Comparison of ENCODE assay signal across 8 cellular contexts in the genomic region with DNA sequence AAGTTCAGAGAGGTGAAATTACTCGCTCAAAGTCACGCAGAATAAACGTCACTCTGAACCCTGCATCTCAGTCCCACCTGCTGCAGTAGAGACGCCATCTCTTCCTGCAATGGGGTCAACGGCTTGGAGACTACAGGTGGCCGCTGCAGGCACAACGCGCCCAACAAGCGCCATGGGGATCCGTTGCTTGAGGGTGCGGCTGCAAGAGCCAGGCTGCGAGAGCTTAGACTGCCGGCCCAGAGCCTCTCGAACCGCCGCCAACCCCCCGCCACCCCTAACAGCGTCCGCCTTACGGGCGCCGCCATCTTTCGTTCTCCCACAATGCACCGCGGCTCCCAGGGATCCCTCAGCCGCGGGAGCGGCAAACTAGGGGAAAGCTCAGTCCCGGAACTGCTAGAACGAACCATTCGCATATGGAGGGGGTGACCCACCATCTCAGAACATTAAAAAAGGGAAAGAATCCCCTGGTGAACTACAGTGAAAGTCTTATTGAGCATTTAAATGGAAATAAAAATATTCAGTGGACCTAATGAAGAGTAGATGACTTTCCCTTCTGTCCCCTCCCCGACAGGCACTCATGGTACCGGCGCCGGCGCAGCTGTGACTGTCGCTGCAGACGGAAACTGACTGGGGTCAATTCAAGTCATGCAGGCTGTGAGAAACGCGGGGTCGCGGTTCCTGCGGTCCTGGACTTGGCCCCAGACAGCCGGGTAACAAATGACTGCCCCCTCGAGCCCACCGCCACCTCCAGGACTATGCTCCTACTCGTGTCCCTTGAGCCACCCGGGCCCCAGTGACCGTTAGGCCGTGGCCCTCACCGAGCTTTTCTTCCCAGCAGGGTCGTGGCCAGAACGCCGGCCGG. TPM values are rescaled to one million over a fixed set of nuclear protein-coding genes. Genes with fewer than 3 reads are reported as not detected.
DNase-seq lines count a peak whose midpoint lies in the region; TF ChIP-seq lines count a peak whose summit lies in the region.

A gene (minus strand): TSS at position 316 of the 862 bp plus-strand sequence. CDS start 11 bp downstream, at position 305.
A gene (plus strand): TSS at position 636 of the 862 bp plus-strand sequence. CDS start 10 bp downstream, at position 646.

- H3F3A ChIP-seq in MM.1S (ENCODE audit: insufficient read depth, low read length), result no peaks in the 10 kb centered on the region

- H3K27me3 ChIP-seq in MM.1S (replicated peaks; ENCODE audit: insufficient read depth, low read length) (no peaks in the 10 kb centered on the region), stomach smooth muscle (ENCODE audit: control insufficient read depth in 1 of 2, insufficient read depth in 2 of 2, low read length in 2 of 2) (no peaks in the 10 kb centered on the region)

- no peaks in the 10 kb centered on the region for H3K9me3 ChIP-seq in MM.1S (replicated peaks; ENCODE audit: insufficient read depth, low read length)
- no peaks in the 10 kb centered on the region for H3K9me3 ChIP-seq in stomach smooth muscle (ENCODE audit: control insufficient read depth in 2 of 2, low read length in 2 of 2)

- H3K4me3 Mint-ChIP-seq in neural crest cell, result peak within 1 kb of the TSS; percentile 97

- H3K9ac ChIP-seq in MM.1S (ENCODE audit: low read length), result peak within 1 kb of the TSS; percentile 77
- H3K9ac ChIP-seq in stomach smooth muscle (ENCODE audit: low read length in 2 of 2), result peak within 1 kb of the TSS; percentile 83 to 97

- DNase-seq in GDM1 (lab: John Stamatoyannopoulos, UW) (peak; percentile 81), HCEC 1CT (peak; percentile 86), MM.1S (peak; percentile 89), SIG-M5 treated with dmso at 0.1 percent for 504 hours (lab: John Stamatoyannopoulos, UW; ENCODE audit: unreplicated experiment) (peak; percentile 92), activated gamma-delta T cell treated with Interleukin-2 at 50 U/mL for 16 hours (peak; percentile 89), foreskin fibroblast (peak; percentile 78 to 95), neural crest cell (ENCODE audit: low read depth, low spot score) (peak; percentile 87)

- H3K27ac Mint-ChIP-seq in neural crest cell (ENCODE audit: unreplicated experiment), result peak within 1 kb of the TSS; percentile 100

- no peaks in the 10 kb centered on the region for H3K9me2 ChIP-seq in MM.1S (replicated peaks; ENCODE audit: insufficient read depth, low read length)

- peak within 1 kb of the TSS; percentile 88 for H3K4me2 ChIP-seq in MM.1S (ENCODE audit: low read depth, low read length)

- TF ChIP-seq CTCF in MM.1S (IDR thresholded peaks at IDR 0.05; ENCODE audit: low read length) (no peak), foreskin fibroblast (IDR thresholded peaks at IDR 0.05; ENCODE audit: low read depth, low read length) (no peak), neural crest cell (conservative IDR thresholded peaks at IDR 0.05) (no peak)

- peak within 1 kb of the TSS; percentile 72 for H2AFZ ChIP-seq in MM.1S (ENCODE audit: low read length)

- peak within 1 kb of the TSS; percentile 89 for H3K4me3 ChIP-seq in MM.1S (ENCODE audit: low read length)
- peak within 1 kb of the TSS; percentile 65 to 91 for H3K4me3 ChIP-seq in foreskin fibroblast (ENCODE audit: low read depth in 1 of 2, low read length in 2 of 2)
- peak within 1 kb of the TSS; percentile 95 to 99 for H3K4me3 ChIP-seq in stomach smooth muscle (ENCODE audit: low read length in 2 of 2)

- H4K20me1 ChIP-seq in MM.1S (ENCODE audit: insufficient read depth, low read length), result no peaks in the 10 kb centered on the region

- H3K27me3 Mint-ChIP-seq in neural crest cell (ENCODE audit: low read depth), result no peaks in the 10 kb centered on the region

- H3K4me1 Mint-ChIP-seq in neural crest cell, result peaks cover 20% of the 10 kb centered on the region

- H3K27ac ChIP-seq in MM.1S (ENCODE audit: low read length), result peak within 1 kb of the TSS; percentile 60
- peak within 1 kb of the TSS; percentile 84 for H3K27ac ChIP-seq in stomach smooth muscle (ENCODE audit: low read length)

- peaks cover 11% of the 10 kb centered on the region for H3K4me1 ChIP-seq in MM.1S (ENCODE audit: low read length)
- peaks cover 25% of the 10 kb centered on the region for H3K4me1 ChIP-seq in stomach smooth muscle (ENCODE audit: control insufficient read depth, insufficient read depth, low read length)

- peaks cover 57% of the 10 kb centered on the region for H3K79me2 ChIP-seq in MM.1S (ENCODE audit: low read length)

- peaks cover 5% of the 10 kb centered on the region for H3K36me3 Mint-ChIP-seq in neural crest cell (ENCODE audit: low read depth)

- H3K9me3 Mint-ChIP-seq in neural crest cell, result no peaks in the 10 kb centered on the region

- H3K36me3 ChIP-seq in MM.1S (replicated peaks; ENCODE audit: insufficient read depth, low read length), result 0 out of 2 replicates have a peak, but pooled peaks cover 7% of the 10 kb centered on the region
- H3K36me3 ChIP-seq in stomach smooth muscle (ENCODE audit: control insufficient read depth in 2 of 2, insufficient read depth in 2 of 2, low read length in 2 of 2), result peaks cover 20 to 21% of the 10 kb centered on the region in 2 donors

RNA-seq across cellular contexts. Expression of the first gene that starts in this region (rescaled TPM):
- 25.9 and 28.2 TPM in 2 replicates for total RNA-seq in neural crest cell

RNA-seq across cellular contexts. Expression of the second gene that starts in this region (rescaled TPM):
- 56.1 and 56.3 TPM in 2 replicates for total RNA-seq in neural crest cell

Comparison
In these comparisons a context has a peak if more than half of its experiments do, and no peak if none do; other contexts are left out.
1. Peak in every context shown above with its lines: DNase-seq, H3K4me3 ChIP-seq and H3K27ac ChIP-seq.